In the genomic region with DNA sequence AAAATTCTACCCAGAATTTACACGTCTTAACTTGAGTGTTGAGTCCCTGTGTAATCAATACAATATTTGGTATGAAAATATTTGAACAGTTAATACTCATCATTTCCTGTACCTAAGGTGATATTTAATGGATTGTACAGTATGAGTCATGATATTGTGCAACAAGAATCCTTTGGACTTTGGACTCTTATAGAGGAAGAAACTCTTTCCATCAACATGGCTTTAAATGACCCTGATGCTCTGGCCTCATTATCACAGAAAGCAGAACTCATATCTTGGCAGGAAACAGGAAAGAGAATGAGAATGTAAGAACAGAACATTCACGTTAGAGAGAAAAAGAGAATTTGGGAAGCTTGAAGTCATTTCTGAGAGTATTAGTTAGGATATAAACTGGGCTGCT, we compare ENCODE assay signal across 16 cellular contexts.
DNase-seq lines count a peak whose midpoint lies in the region; ATAC-seq, FAIRE-seq and TF ChIP-seq lines count a peak whose summit lies in the region.
"Had no signal": no experiment of that assay in that cellular context is flagged by ENCODE, and none has a peak within 500 bp of the region (broad histone marks: within the 10 kb centered on the region; RNA-seq: fewer than 3 reads in every experiment).

No MANE protein-coding gene starts in this region.

- H3K9me3 ChIP-seq in HepG2 (ENCODE audit: low read length) (no peaks in the 10 kb centered on the region), smooth muscle cell (replicated peaks; ENCODE audit: low read depth) (no peaks in the 10 kb centered on the region)
- H3K9me3 ChIP-seq: sigmoid colon had no signal

- TF ChIP-seq RAD21 in HepG2 (CRISPR knock-in tag; IDR thresholded peaks at IDR 0.05): no peak

- no peak for TF ChIP-seq CTCF in NB4 (IDR thresholded peaks at IDR 0.05; ENCODE audit: low read depth, low read length)
- no peak for TF ChIP-seq CTCF in HepG2 (CRISPR knock-in tag; IDR thresholded peaks at IDR 0.05)
- TF ChIP-seq CTCF in smooth muscle cell (IDR thresholded peaks at IDR 0.05; ENCODE audit: borderline replicate concordance, insufficient read depth, poor library complexity, severe bottlenecking): no peak
- no peak for TF ChIP-seq CTCF in GM13976 (IDR thresholded peaks at IDR 0.05; ENCODE audit: borderline replicate concordance, control extremely low read depth, extremely low read depth, insufficient read depth, missing control alignments)

- H3K4me1 ChIP-seq in HepG2 (ENCODE audit: insufficient read depth, low read length) (peaks cover 11% of the 10 kb centered on the region), smooth muscle cell (ENCODE audit: low read depth) (no peaks in the 10 kb centered on the region)

- TF ChIP-seq POLR2A in NB4 (IDR thresholded peaks at IDR 0.05; ENCODE audit: extremely low read depth, insufficient read length) (no peak), HepG2 (IDR thresholded peaks at IDR 0.05; ENCODE audit: insufficient read depth in 1 of 2, low read depth in 2 of 2, low read length in 2 of 2) (no peak)

- H3K9ac ChIP-seq in HepG2 (ENCODE audit: insufficient read depth, low read depth, low read length) (no peak overlapping the region), smooth muscle cell (ENCODE audit: low read depth) (no peak overlapping the region)

- POLR2A ChIA-PET in HepG2 (lab: Yijun Ruan, JAX): no interaction called here

- H3K36me3 ChIP-seq in HepG2 (replicated peaks in 1 of 2; ENCODE audit: control insufficient read depth in 1 of 2, insufficient read depth in 2 of 2, low read length in 2 of 2) (no peaks in the 10 kb centered on the region), smooth muscle cell (ENCODE audit: low read depth) (no peaks in the 10 kb centered on the region), H7 (replicated peaks; ENCODE audit: control insufficient read depth, insufficient read depth, low read length) (no peaks in the 10 kb centered on the region)
- H3K36me3 ChIP-seq: sigmoid colon had no signal

- FAIRE-seq in HepG2 (lab: Jason Lieb, UNC): no peak

- in situ Hi-C loops in HepG2 (cut with HindIII; ENCODE audit: extremely low pct_ligation_motif_present, low pct_unique_long_range_greater_than_20kb) (no loop called here), GM13976 (cut with MboI; ENCODE audit: low sequenced_read_pairs, unreplicated experiment) (no loop called here)

- CTCF ChIA-PET in HepG2 (lab: Yijun Ruan, JAX; ENCODE audit: low intra/inter-chr PET ratio, low total read pairs): no interaction called here

- 1% methylated on average over 2 of the region's 2 CpGs for WGBS in HepG2 (ENCODE audit: low lambda C conversion rate)
- 73% methylated on average over 2 of the region's 2 CpGs for WGBS in smooth muscle cell (ENCODE audit: low lambda C conversion rate)

- H3K79me2 ChIP-seq in HepG2 (ENCODE audit: insufficient read depth, low read length) (no peaks in the 10 kb centered on the region), smooth muscle cell (ENCODE audit: low read depth) (no peaks in the 10 kb centered on the region)

- H3K4me3 ChIP-seq in NB4 (ENCODE audit: low read depth, low read length) (no peak overlapping the region), HepG2 (replicated peaks in 1 of 3; ENCODE audit: insufficient read depth in 1 of 3, low read depth in 2 of 3, low read length in 3 of 3) (no peak overlapping the region), smooth muscle cell (no peak overlapping the region), H7 (ENCODE audit: insufficient read depth, low read depth, low read length) (no peak overlapping the region)
- H3K4me3 ChIP-seq: PC-9, sigmoid colon had no signal

- H3K27ac ChIP-seq in HepG2 (ENCODE audit: extremely low read length, insufficient read depth, low read length): no peak overlapping the region
- no peak overlapping the region for H3K27ac ChIP-seq in smooth muscle cell (ENCODE audit: low read depth)
- H3K27ac ChIP-seq: PC-9, sigmoid colon had no signal

- DNase-seq in ELR (ENCODE audit: low read depth) (peak; percentile 69), NB4 (ENCODE audit: low read depth) (peak; percentile 10), amniotic epithelial cell (ENCODE audit: low read depth) (peak; percentile 65), HepG2 (ENCODE audit: low spot score) (peak; percentile 81), smooth muscle cell (lab: John Stamatoyannopoulos, UW; ENCODE audit: unreplicated experiment) (no peak), sciatic nerve (ENCODE audit: low spot score) (no peak), H7 (no peak), GM13976 (ENCODE audit: low spot score) (no peak)
- DNase-seq: activated effector memory CD4-positive, alpha-beta T cell treated with anti-CD3 and anti-CD28 coated beads, Interleukin-2, amount 50 U/mL, for 16 hours; CD4-positive, alpha-beta memory T cell; head of caudate nucleus; midbrain; NCI-H1417; PC-9; sigmoid colon had no signal

- BruUV-seq in HepG2 (replicated peaks; lab: Mats Ljungman, UMichigan): no TSS peak

- no peak overlapping the region for H2AFZ ChIP-seq in HepG2 (ENCODE audit: low read length)
- no peak overlapping the region for H2AFZ ChIP-seq in smooth muscle cell (ENCODE audit: low read depth)
- H2AFZ ChIP-seq: PC-9 had no signal

- no peaks in the 10 kb centered on the region for H3F3A ChIP-seq in smooth muscle cell (ENCODE audit: low read depth)

- no peaks in the 10 kb centered on the region for H4K20me1 ChIP-seq in HepG2 (ENCODE audit: insufficient read depth, low read length)
- H4K20me1 ChIP-seq in smooth muscle cell (ENCODE audit: low read depth): no peaks in the 10 kb centered on the region

- TF ChIP-seq EP300 in HepG2 (IDR thresholded peaks at IDR 0.05; ENCODE audit: low read depth in 2 of 2, low read length in 2 of 2): peak; percentile 74 to 76; a peak in 2 of 4 replicates
- TF ChIP-seq EP300 in HepG2 (CRISPR knock-in tag; IDR thresholded peaks at IDR 0.05; ENCODE audit: borderline replicate concordance): no peak

- H3K27me3 ChIP-seq in HepG2 (ENCODE audit: control insufficient read depth in 1 of 2, insufficient read depth in 2 of 2, low read length in 2 of 2): peaks cover 0 to 20% of the 10 kb centered on the region in 2 experiments; a peak in 3 of 5 replicates
- no peaks in the 10 kb centered on the region for H3K27me3 ChIP-seq in smooth muscle cell (ENCODE audit: low read depth)
- no peaks in the 10 kb centered on the region for H3K27me3 ChIP-seq in H7 (ENCODE audit: control insufficient read depth, insufficient read depth, low read length)
- H3K27me3 ChIP-seq: sigmoid colon had no signal

- intact Hi-C loops in HepG2 (cut with micrococcal nuclease; ENCODE audit: unreplicated experiment) (no loop called here), sciatic nerve (cut with DNase I) (no loop called here)

- ATAC-seq in HepG2: peak; percentile 53
- no peak for ATAC-seq in sciatic nerve
- ATAC-seq: activated CD4-positive, CD25-positive, alpha-beta regulatory T cell treated with anti-CD3 and anti-CD28 coated beads, Interleukin-2, amount 50 U/mL, for 24 hours had no signal

- H3K4me2 ChIP-seq in HepG2 (ENCODE audit: low read depth, low read length): peak overlapping the region; percentile 4; the same call in 1 of the 2 replicates
- no peak overlapping the region for H3K4me2 ChIP-seq in smooth muscle cell
- H3K4me2 ChIP-seq: PC-9 had no signal

TF ChIP-seq in HepG2, 621 proteins besides CTCF, POLR2A, EP300 and RAD21 (continues in another document):
- TF ChIP-seq, protein P1, sequence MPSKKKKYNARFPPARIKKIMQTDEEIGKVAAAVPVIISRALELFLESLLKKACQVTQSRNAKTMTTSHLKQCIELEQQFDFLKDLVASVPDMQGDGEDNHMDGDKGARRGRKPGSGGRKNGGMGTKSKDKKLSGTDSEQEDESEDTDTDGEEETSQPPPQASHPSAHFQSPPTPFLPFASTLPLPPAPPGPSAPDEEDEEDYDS (CRISPR knock-in tag; IDR thresholded peaks at IDR 0.05): no peak
- TF ChIP-seq, protein P2, sequence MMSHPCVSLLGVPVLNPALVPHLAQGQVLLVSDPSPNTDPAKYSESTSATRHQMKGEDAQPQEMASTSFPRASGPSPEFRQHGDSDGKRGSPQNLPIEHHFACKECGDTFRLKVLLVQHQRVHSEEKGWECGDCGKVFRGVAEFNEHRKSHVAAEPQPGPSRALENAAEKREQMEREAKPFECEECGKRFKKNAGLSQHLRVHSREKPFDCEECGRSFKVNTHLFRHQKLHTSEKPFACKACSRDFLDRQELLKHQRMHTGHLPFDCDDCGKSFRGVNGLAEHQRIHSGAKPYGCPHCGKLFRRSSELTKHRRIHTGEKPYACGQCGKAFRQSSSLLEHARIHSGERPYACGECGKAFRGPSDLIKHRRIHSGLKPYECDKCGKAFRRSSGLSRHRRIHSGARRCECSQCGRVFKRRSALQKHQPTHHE (CRISPR knock-in tag; IDR thresholded peaks at IDR 0.05; ENCODE audit: borderline replicate concordance): no peak
- TF ChIP-seq SMARCE1 (IDR thresholded peaks at IDR 0.05; ENCODE audit: borderline replicate concordance) (peak; percentile 68; the same call in 1 of the 2 replicates), ZKSCAN8 (CRISPR knock-in tag; IDR thresholded peaks at IDR 0.05; ENCODE audit: borderline replicate concordance) (0 out of 2 replicates have a peak, but pooled peaks have one; percentile 25), HDAC2 (CRISPR knock-in tag; IDR thresholded peaks at IDR 0.05) (0 out of 2 replicates have a peak, but pooled peaks have one; percentile 35), HHEX (CRISPR knock-in tag; IDR thresholded peaks at IDR 0.05) (peak; percentile 93), ZNF644 (CRISPR knock-in tag; IDR thresholded peaks at IDR 0.05; ENCODE audit: low read depth) (peak; percentile 80), ZNF747 (CRISPR knock-in tag; IDR thresholded peaks at IDR 0.05; ENCODE audit: borderline replicate concordance) (no peak), ARHGAP35 (CRISPR knock-in tag; IDR thresholded peaks at IDR 0.05; ENCODE audit: borderline replicate concordance) (no peak), IRF2 (CRISPR knock-in tag; IDR thresholded peaks at IDR 0.05) (0 out of 2 replicates have a peak, but pooled peaks have one; percentile 14), THAP11 (CRISPR knock-in tag; IDR thresholded peaks at IDR 0.05) (peak; percentile 45; the same call in 1 of the 2 replicates), RXRB (CRISPR knock-in tag; IDR thresholded peaks at IDR 0.05; ENCODE audit: borderline replicate concordance) (peak; percentile 89), MIXL1 (CRISPR knock-in tag; IDR thresholded peaks at IDR 0.05) (peak; percentile 92), MXD4 (CRISPR knock-in tag; IDR thresholded peaks at IDR 0.05) (no peak), SP1 (IDR thresholded peaks at IDR 0.05) (no peak), SP1 (CRISPR knock-in tag; IDR thresholded peaks at IDR 0.05) (no peak), JUNB (CRISPR knock-in tag; IDR thresholded peaks at IDR 0.05; ENCODE audit: borderline replicate concordance) (peak; percentile 90), KLF16 (CRISPR knock-in tag; IDR thresholded peaks at IDR 0.05) (peak in 1 of 2 experiments; percentile 72; a peak in 2 of 4 replicates), CEBPG (CRISPR knock-in tag; IDR thresholded peaks at IDR 0.05) (peak; percentile 89), SMAD3 (CRISPR knock-in tag; IDR thresholded peaks at IDR 0.05) (peak; percentile 70; the same call in 1 of the 2 replicates), HDAC6 (IDR thresholded peaks at IDR 0.05; ENCODE audit: low read depth, low read length) (no peak)

Comparison
In these comparisons a context has a peak if more than half of its experiments do, and no peak if none do; other contexts are left out.
1. DNase-seq: peak in ELR (single experiment), NB4 (single experiment), amniotic epithelial cell (single experiment) and HepG2 (single experiment); none in smooth muscle cell (single experiment), sciatic nerve (single experiment), H7 (single experiment) and GM13976 (single experiment).